Comparison of ENCODE assay signal across 8 cellular contexts in genomic region chr13:30792257-30793000, GRCh38. TPM values are rescaled to one million over a fixed set of nuclear protein-coding genes. Genes with fewer than 3 reads are reported as not detected.
DNase-seq lines count a peak whose midpoint lies in the region; ATAC-seq and TF ChIP-seq lines count a peak whose summit lies in the region.

No MANE protein-coding gene starts in this region.

- no peak overlapping the region for H3K4me3 Mint-ChIP-seq in activated CD4-positive, alpha-beta T cell treated with anti-CD3 and anti-CD28 coated beads, Interleukin-2, amount 10 ng/mL, durations not matched to agents 24 days and 14 days

- H3K36me3 Mint-ChIP-seq in activated CD4-positive, alpha-beta T cell treated with anti-CD3 and anti-CD28 coated beads, Interleukin-2, amount 10 ng/mL, durations not matched to agents 24 days and 14 days (ENCODE audit: low read depth) = no peaks in the 10 kb centered on the region

- H3K27ac ChIP-seq in HEK293 (ENCODE audit: extremely low read depth, low read depth, low read length) = no peak overlapping the region; the same call in 1 of the 2 replicates
- peak overlapping the region in 10 of 12 donors; percentile 1 to 67 (median 44) for H3K27ac ChIP-seq in heart left ventricle

- TF ChIP-seq POLR2A in heart left ventricle (IDR thresholded peaks at IDR 0.05) = no peak

- POLR2A ChIA-PET in HEK293 (lab: Yijun Ruan, JAX) = no interaction called here

- no peaks in the 10 kb centered on the region for H3K9me3 Mint-ChIP-seq in activated CD4-positive, alpha-beta T cell treated with anti-CD3 and anti-CD28 coated beads, Interleukin-2, amount 10 ng/mL, durations not matched to agents 24 days and 14 days

- H3K27me3 Mint-ChIP-seq in activated CD4-positive, alpha-beta T cell treated with anti-CD3 and anti-CD28 coated beads, Interleukin-2, amount 10 ng/mL, durations not matched to agents 24 days and 14 days = no peaks in the 10 kb centered on the region

- H3K36me3 ChIP-seq in HEK293 (ENCODE audit: control insufficient read depth in 2 of 2, insufficient read depth in 1 of 2, low read length in 2 of 2) (no peaks in the 10 kb centered on the region), heart left ventricle (no peaks in the 10 kb centered on the region)

- no peak for TF ChIP-seq CTCF in HEK293 (tag by site-specific recombination; IDR thresholded peaks at IDR 0.05)
- TF ChIP-seq CTCF in WI38 (IDR thresholded peaks at IDR 0.05; ENCODE audit: low read depth, low read length) = peak; percentile 54
- TF ChIP-seq CTCF in heart left ventricle (IDR thresholded peaks at IDR 0.05) = peak in 4 of 12 donors; percentile 12 to 47 (median 30)

- H3K4me1 ChIP-seq in HEK293 (ENCODE audit: control insufficient read depth, insufficient read depth, low read length) (no peaks in the 10 kb centered on the region), heart left ventricle (peaks cover 0 to 34% (median 7%) of the 10 kb centered on the region in 12 donors)

- H3K4me1 Mint-ChIP-seq in activated CD4-positive, alpha-beta T cell treated with anti-CD3 and anti-CD28 coated beads, Interleukin-2, amount 10 ng/mL, durations not matched to agents 24 days and 14 days = peaks cover 41% of the 10 kb centered on the region

- CTCF ChIA-PET in HEK293 (lab: Yijun Ruan, JAX) = interaction anchor here (0.6 to 1.4 kb wide), 5 partner anchors 12 to 268 kb away, joined by 3 to 5 read pairs (median 4); no protein-coding TSS in a partner anchor

- WGBS in heart left ventricle, 4 donors = 56 to 65% (median 61%) methylated on average over 12 of the region's 12 CpGs

- ATAC-seq in heart left ventricle (peak; percentile 54 to 92 (median 86)), GM21786 (IDR thresholded peaks at IDR 0.05; ENCODE audit: unreplicated experiment) (no peak), GM18873 (IDR thresholded peaks at IDR 0.05; ENCODE audit: low FRiP score, unreplicated experiment) (no peak), GM18858 (IDR thresholded peaks at IDR 0.05; ENCODE audit: unreplicated experiment) (no peak)

- intact Hi-C loops in heart left ventricle (cut with DNase I) = no loop called here
- intact Hi-C loops in activated CD4-positive, alpha-beta T cell treated with anti-CD3 and anti-CD28 coated beads, Interleukin-2, amount 10 ng/mL, durations not matched to agents 24 days and 14 days (cut with micrococcal nuclease) = no loop called here

- H3K4me3 ChIP-seq in HEK293 (ENCODE audit: low read depth, low read length) = no peak overlapping the region
- H3K4me3 ChIP-seq in WI38 (ENCODE audit: low read depth, low read length) = no peak overlapping the region
- H3K4me3 ChIP-seq in heart left ventricle = no peak overlapping the region

- peak; percentile 62 to 89 (median 80) for DNase-seq in heart left ventricle
- DNase-seq in pulmonary artery endothelial cell (ENCODE audit: low read depth, low spot score) = peak; percentile 84
- no peak for DNase-seq in activated CD4-positive, alpha-beta T cell treated with anti-CD3 and anti-CD28 coated beads, Interleukin-2, amount 10 ng/mL, durations not matched to agents 24 days and 14 days

- H3K9me3 ChIP-seq in HEK293 (ENCODE audit: control insufficient read depth, insufficient read depth, low read depth, low read length) (no peaks in the 10 kb centered on the region), heart left ventricle (no peaks in the 10 kb centered on the region)

- no peaks in the 10 kb centered on the region for H3K27me3 ChIP-seq in heart left ventricle

- H3K27ac Mint-ChIP-seq in activated CD4-positive, alpha-beta T cell treated with anti-CD3 and anti-CD28 coated beads, Interleukin-2, amount 10 ng/mL, durations not matched to agents 24 days and 14 days = no peak overlapping the region

TF ChIP-seq in HEK293, 187 proteins besides CTCF, POLR2A, EP300 and RAD21 (continues in another document):
- TF ChIP-seq GLIS2 (tag by site-specific recombination; IDR thresholded peaks at IDR 0.05) = peak; percentile 33
- TF ChIP-seq, protein P1, sequence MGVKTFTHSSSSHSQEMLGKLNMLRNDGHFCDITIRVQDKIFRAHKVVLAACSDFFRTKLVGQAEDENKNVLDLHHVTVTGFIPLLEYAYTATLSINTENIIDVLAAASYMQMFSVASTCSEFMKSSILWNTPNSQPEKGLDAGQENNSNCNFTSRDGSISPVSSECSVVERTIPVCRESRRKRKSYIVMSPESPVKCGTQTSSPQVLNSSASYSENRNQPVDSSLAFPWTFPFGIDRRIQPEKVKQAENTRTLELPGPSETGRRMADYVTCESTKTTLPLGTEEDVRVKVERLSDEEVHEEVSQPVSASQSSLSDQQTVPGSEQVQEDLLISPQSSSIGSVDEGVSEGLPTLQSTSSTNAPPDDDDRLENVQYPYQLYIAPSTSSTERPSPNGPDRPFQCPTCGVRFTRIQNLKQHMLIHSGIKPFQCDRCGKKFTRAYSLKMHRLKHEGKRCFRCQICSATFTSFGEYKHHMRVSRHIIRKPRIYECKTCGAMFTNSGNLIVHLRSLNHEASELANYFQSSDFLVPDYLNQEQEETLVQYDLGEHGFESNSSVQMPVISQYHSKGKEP (tag by site-specific recombination; IDR thresholded peaks at IDR 0.05) = no peak
- TF ChIP-seq ZNF707 (tag by site-specific recombination; IDR thresholded peaks at IDR 0.05) = no peak
- no peak for TF ChIP-seq ZNF211 (tag by site-specific recombination; IDR thresholded peaks at IDR 0.05; ENCODE audit: low read depth)
- no peak for TF ChIP-seq ZNF521 (tag by site-specific recombination; IDR thresholded peaks at IDR 0.05)
- no peak for TF ChIP-seq ZNF280D (tag by site-specific recombination; IDR thresholded peaks at IDR 0.05)
- TF ChIP-seq ZNF596 (tag by site-specific recombination; IDR thresholded peaks at IDR 0.05) = no peak
- TF ChIP-seq ZNF146 (tag by site-specific recombination; IDR thresholded peaks at IDR 0.05) = no peak
- no peak for TF ChIP-seq MZF1 (tag by site-specific recombination; IDR thresholded peaks at IDR 0.05; ENCODE audit: borderline replicate concordance)
- TF ChIP-seq ZNF548 (tag by site-specific recombination; IDR thresholded peaks at IDR 0.05) = no peak
- no peak for TF ChIP-seq ZNF114 (tag by site-specific recombination; IDR thresholded peaks at IDR 0.05)
- peak; percentile 66 for TF ChIP-seq GLIS1 (tag by site-specific recombination; IDR thresholded peaks at IDR 0.05)
- TF ChIP-seq, protein P2, sequence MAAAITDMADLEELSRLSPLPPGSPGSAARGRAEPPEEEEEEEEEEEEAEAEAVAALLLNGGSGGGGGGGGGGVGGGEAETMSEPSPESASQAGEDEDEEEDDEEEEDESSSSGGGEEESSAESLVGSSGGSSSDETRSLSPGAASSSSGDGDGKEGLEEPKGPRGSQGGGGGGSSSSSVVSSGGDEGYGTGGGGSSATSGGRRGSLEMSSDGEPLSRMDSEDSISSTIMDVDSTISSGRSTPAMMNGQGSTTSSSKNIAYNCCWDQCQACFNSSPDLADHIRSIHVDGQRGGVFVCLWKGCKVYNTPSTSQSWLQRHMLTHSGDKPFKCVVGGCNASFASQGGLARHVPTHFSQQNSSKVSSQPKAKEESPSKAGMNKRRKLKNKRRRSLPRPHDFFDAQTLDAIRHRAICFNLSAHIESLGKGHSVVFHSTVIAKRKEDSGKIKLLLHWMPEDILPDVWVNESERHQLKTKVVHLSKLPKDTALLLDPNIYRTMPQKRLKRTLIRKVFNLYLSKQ (tag by site-specific recombination; IDR thresholded peaks at IDR 0.05; ENCODE audit: borderline replicate concordance) = no peak
- peak; percentile 25; the same call in 1 of the 2 replicates for TF ChIP-seq FEZF1 (tag by site-specific recombination; IDR thresholded peaks at IDR 0.05)
- no peak for TF ChIP-seq ZNF670 (tag by site-specific recombination; IDR thresholded peaks at IDR 0.05; ENCODE audit: low read depth)
- no peak for TF ChIP-seq EGR2 (tag by site-specific recombination; IDR thresholded peaks at IDR 0.05; ENCODE audit: low read depth)
- 0 out of 2 replicates have a peak, but pooled peaks have one; percentile 19 for TF ChIP-seq ZNF664 (tag by site-specific recombination; IDR thresholded peaks at IDR 0.05)
- no peak for TF ChIP-seq KLF9 (tag by site-specific recombination; IDR thresholded peaks at IDR 0.05; ENCODE audit: low read depth)
- no peak for TF ChIP-seq ZNF2 (tag by site-specific recombination; IDR thresholded peaks at IDR 0.05)
- TF ChIP-seq IKZF3 (tag by site-specific recombination; IDR thresholded peaks at IDR 0.05) = 0 out of 2 replicates have a peak, but pooled peaks have one; percentile 14

RNA-seq across cellular contexts. Expression of gene ALOX5AP, which starts 57.1 kb away (rescaled TPM):
- 10 to 100 TPM in 4 of 9 donors, 1 to 10 TPM in 5; 2.4 to 24.3 (median 8.8) TPM for total RNA-seq in heart left ventricle
- 10 to 100 TPM in 1 of 2 donors, under 1 TPM in 1; 0.88 to 15.1 TPM for polyA plus RNA-seq in heart left ventricle
- 0.25 TPM in 1 of 2 replicates, not detected in the other for total RNA-seq in pulmonary artery endothelial cell
- total RNA-seq in activated CD4-positive, alpha-beta T cell treated with anti-CD3 and anti-CD28 coated beads, Interleukin-2, amount 10 ng/mL, durations not matched to agents 24 days and 14 days = 33.3 and 33.4 TPM in 2 replicates

Comparison
In these comparisons a context has a peak if more than half of its experiments do, and no peak if none do; other contexts are left out.
1. ATAC-seq: peak in heart left ventricle (4 of 4); none in GM21786 (single experiment), GM18873 (single experiment) and GM18858 (single experiment).